ENCODE assay signal across 23 cellular contexts in genomic region chr6:39107034-39107433, GRCh38. TPM values are rescaled to one million over a fixed set of nuclear protein-coding genes. Genes with fewer than 3 reads are reported as not detected.
"Had no signal": no experiment of that assay in that cellular context is flagged by ENCODE, and none has a peak within 500 bp of the region (broad histone marks: within the 10 kb centered on the region; RNA-seq: fewer than 3 reads in every experiment).

No MANE protein-coding gene starts in this region.

- H3K27me3 Mint-ChIP-seq: activated CD8-positive, alpha-beta memory T cell treated with anti-CD3 and anti-CD28 coated beads, Interleukin-2, amount 10 ng/mL, durations not matched to agents 7 days and 5 days; activated T-cell treated with anti-CD3 and anti-CD28 coated beads, Interleukin-2, amount 50 U/mL, for 24 hours; T-cell had no signal

- H3K9me3 Mint-ChIP-seq: activated T-cell treated with anti-CD3 and anti-CD28 coated beads, Interleukin-2, amount 50 U/mL, for 24 hours; activated T-helper 1 cell treated with anti-CD3 and anti-CD28 coated beads, Interleukin-12 subunit alpha, Interleukin-12 subunit beta, Interleukin-2, Interleukin-4 antibody, amounts not matched to agents 30 ng/mL and 10 ng/mL and 1 ng/mL, durations not matched to agents 14 hours and 24 hours and 36 hours; T-cell had no signal

- DNase-seq: activated CD4-positive, alpha-beta T cell treated with anti-CD3 and anti-CD28 coated beads, Interleukin-2, amount 50 U/mL, for 1 hour; activated CD4-positive, CD25-positive, alpha-beta regulatory T cell; activated CD8-positive, alpha-beta memory T cell treated with anti-CD3 and anti-CD28 coated beads, Interleukin-2, amount 10 ng/mL, durations not matched to agents 7 days and 5 days; activated effector memory CD4-positive, alpha-beta T cell treated with Interleukin-2 at 50 U/mL for 16 hours; activated naive CD4-positive, alpha-beta T cell treated with Interleukin-2 at 50 U/mL for 16 hours; activated T-cell treated with anti-CD3 and anti-CD28 coated beads, Interleukin-2, amount 50 U/mL, for 24 hours; brain microvascular endothelial cell; cerebellar nuclear complex; KG1; NCI-H1105 treated with DMSO at 0.1 percent for 48 hours; NCI-H1436 treated with DMSO at 0.1 percent for 48 hours; NCI-H187; NCI-H2081; NCI-H510A treated with DMSO at 0.1 percent for 48 hours; SIG-M5; T-cell; T-helper 2 cell; T1000 had no signal

- ATAC-seq: activated CD8-positive, alpha-beta memory T cell treated with anti-CD3 and anti-CD28 coated beads, Interleukin-2, amount 10 ng/mL, durations not matched to agents 7 days and 5 days; activated naive CD4-positive, alpha-beta T cell treated with anti-CD3 and anti-CD28 coated beads, Interleukin-2, amount 50 U/mL, for 72 hours; T-cell had no signal

- H3K4me3 Mint-ChIP-seq: activated CD8-positive, alpha-beta memory T cell treated with anti-CD3 and anti-CD28 coated beads, Interleukin-2, amount 10 ng/mL, durations not matched to agents 7 days and 5 days; activated T-cell treated with anti-CD3 and anti-CD28 coated beads, Interleukin-2, amount 50 U/mL, for 24 hours; activated T-helper 1 cell treated with anti-CD3 and anti-CD28 coated beads, Interleukin-12 subunit alpha, Interleukin-12 subunit beta, Interleukin-2, Interleukin-4 antibody, amounts not matched to agents 30 ng/mL and 10 ng/mL and 1 ng/mL, durations not matched to agents 14 hours and 24 hours and 36 hours; T-cell had no signal

- H3K27ac Mint-ChIP-seq: activated CD8-positive, alpha-beta memory T cell treated with anti-CD3 and anti-CD28 coated beads, Interleukin-2, amount 10 ng/mL, durations not matched to agents 7 days and 5 days; activated T-cell treated with anti-CD3 and anti-CD28 coated beads, Interleukin-2, amount 50 U/mL, for 24 hours; activated T-helper 1 cell treated with anti-CD3 and anti-CD28 coated beads, Interleukin-12 subunit alpha, Interleukin-12 subunit beta, Interleukin-2, Interleukin-4 antibody, amounts not matched to agents 30 ng/mL and 10 ng/mL and 1 ng/mL, durations not matched to agents 14 hours and 24 hours and 36 hours; T-cell had no signal

- H3K27me3 ChIP-seq: brain microvascular endothelial cell, cardiac muscle cell had no signal

- H3K4me3 ChIP-seq: cardiac muscle cell had no signal

- H3K36me3 ChIP-seq: brain microvascular endothelial cell, cardiac muscle cell had no signal

RNA-seq across cellular contexts. Expression of gene GLP1R, which starts 58.5 kb away (rescaled TPM):
- total RNA-seq: activated CD8-positive, alpha-beta memory T cell treated with anti-CD3 and anti-CD28 coated beads, Interleukin-2, amount 10 ng/mL, durations not matched to agents 7 days and 5 days; MCF 10A; RPMI7951 had no signal
